14 cellular contexts compared by ENCODE assay signal in genomic region chr15:22945071-22945470, GRCh38.
"Had no signal": no experiment of that assay in that cellular context is flagged by ENCODE, and none has a peak within 500 bp of the region (broad histone marks: within the 10 kb centered on the region; RNA-seq: fewer than 3 reads in every experiment).

No MANE protein-coding gene starts in this region.

- DNase-seq: activated CD4-positive, alpha-beta T cell treated with anti-CD3 and anti-CD28 coated beads, Interleukin-2, amount 50 U/mL, for 4 hours; activated CD4-positive, CD25-positive, alpha-beta regulatory T cell treated with anti-CD3 and anti-CD28 coated beads, Interleukin-2, amount 50 U/mL, for 72 hours; activated naive CD4-positive, alpha-beta T cell treated with anti-CD3 and anti-CD28 coated beads, Interleukin-2, amount 50 U/mL, for 16 hours; activated T-cell treated with anti-CD3 and anti-CD28 coated beads, Interleukin-2, amount 50 U/mL, for 1 hour; adrenal gland; central memory CD4-positive, alpha-beta T cell; cortex of kidney; effector CD8-positive, alpha-beta T cell; retina; upper lobe of right lung had no signal

- H3K4me3 ChIP-seq: adrenal gland, hepatocyte, skin epidermis, upper lobe of right lung had no signal

- H3K9me3 ChIP-seq: adrenal gland, upper lobe of right lung had no signal

- ATAC-seq: stimulated activated memory B cell treated with anti-CD40 and anti-IgM and Interleukin-4, amounts not matched to agents 10 μg/mL and 1 μg/mL and 100 μg/mL, for 72 hours; upper lobe of right lung had no signal

- H3K27ac ChIP-seq: adrenal gland, hepatocyte, parathyroid adenoma, upper lobe of right lung had no signal

- H3K27me3 ChIP-seq: adrenal gland, hepatocyte, upper lobe of right lung had no signal

- H3K4me1 ChIP-seq: parathyroid adenoma had no signal
